In genomic region chr19:18291590-18292459, GRCh38 we compare ENCODE assay signal across 8 cellular contexts. TPM values are rescaled to one million over a fixed set of nuclear protein-coding genes. Genes with fewer than 3 reads are reported as not detected.
DNase-seq lines count a peak whose midpoint lies in the region; ATAC-seq, FAIRE-seq and TF ChIP-seq lines count a peak whose summit lies in the region.

No MANE protein-coding gene starts in this region.

- H3K4me3 ChIP-seq in DOHH2 (ENCODE audit: low read length) (peak overlapping the region; percentile 83), H7 (ENCODE audit: insufficient read depth, low read depth, low read length) (peak overlapping the region; percentile 79), H1 (ENCODE audit: extremely low read depth in 1 of 4, insufficient read depth in 2 of 4, low read depth in 3 of 4, low read length in 4 of 4) (peak overlapping the region; percentile 55 to 75 (median 66)), mesenchymal stem cell (ENCODE audit: insufficient read depth in 1 of 2, low read depth in 1 of 2, low read length in 2 of 2) (peak overlapping the region; percentile 66 to 79)

- peak overlapping the region; percentile 97 for H3K18ac ChIP-seq in H1 (ENCODE audit: extremely low read depth, low read length)
- H3K18ac ChIP-seq in mesenchymal stem cell (ENCODE audit: low read depth in 1 of 2, low read length in 2 of 2) = peak overlapping the region; percentile 81 to 98

- H2BK12ac ChIP-seq in H1 (ENCODE audit: low read depth, low read length) (peak overlapping the region; percentile 82), mesenchymal stem cell (ENCODE audit: low read length in 2 of 2) (peak overlapping the region; percentile 22 to 96)

- H3K56ac ChIP-seq in H1 (replicated peaks; ENCODE audit: insufficient read length, low read depth, low read length) = peak overlapping the region; percentile 84

- H2AK5ac ChIP-seq in H1 (ENCODE audit: low read depth, low read length) (no peak overlapping the region), mesenchymal stem cell (ENCODE audit: low read length, severe bottlenecking) (peak overlapping the region; percentile 89)

- H2BK15ac ChIP-seq in H1 (ENCODE audit: low read length) (peak overlapping the region; percentile 95), mesenchymal stem cell (ENCODE audit: low read depth, poor library complexity, severe bottlenecking) (peak overlapping the region; percentile 95)

- H3K9ac ChIP-seq in H1 (replicated peaks in 1 of 4; ENCODE audit: extremely low read depth in 1 of 4, low read depth in 3 of 4, low read length in 3 of 4) (peak overlapping the region in 3 of 4 experiments; percentile 56 to 65 (median 62); a peak in 6 of 7 replicates), mesenchymal stem cell (ENCODE audit: low read length) (peak overlapping the region; percentile 94)

- no peaks in the 10 kb centered on the region for H4K20me1 ChIP-seq in DOHH2 (ENCODE audit: control insufficient read depth, insufficient read depth, low read depth, low read length)
- H4K20me1 ChIP-seq in H1 (replicated peaks in 1 of 2; ENCODE audit: control insufficient read depth in 1 of 2, insufficient read depth in 2 of 2, low read length in 2 of 2) = peaks cover 0 to 8% of the 10 kb centered on the region in 2 experiments

- H3K27me3 ChIP-seq in DOHH2 (ENCODE audit: control insufficient read depth, low read length) (no peaks in the 10 kb centered on the region), H7 (ENCODE audit: control insufficient read depth, insufficient read depth, low read length) (no peaks in the 10 kb centered on the region), H1 (replicated peaks in 1 of 4; ENCODE audit: control insufficient read depth in 3 of 4, extremely low read depth in 1 of 4, insufficient read depth in 3 of 4, low read length in 3 of 4) (peaks cover 0 to 5% (median 0%) of the 10 kb centered on the region in 4 experiments; a peak in 2 of 7 replicates), mesenchymal stem cell (ENCODE audit: control insufficient read depth in 1 of 2, insufficient read depth in 1 of 2, low read length in 2 of 2) (no peaks in the 10 kb centered on the region)

- POLR2A ChIA-PET in H1 (lab: Charles Lee; ENCODE audit: partially characterized antibody) = interaction anchor here (0.9 to 6.2 kb wide), 21 partner anchors 9 to 140 kb away, joined by 3 to 237 read pairs (median 4); partner anchors contain the start of genes IQCN, JUND, LSM4 and SSBP4

- H4K8ac ChIP-seq in H1 (ENCODE audit: extremely low read depth, insufficient read depth, low read length) = peak overlapping the region; percentile 93
- peak overlapping the region; percentile 88 for H4K8ac ChIP-seq in mesenchymal stem cell (ENCODE audit: low read length)

- 1% methylated on average over 29 of the region's 75 CpGs; no CpG with 5 or more reads in 1 of the 2 experiments for WGBS in H1 (ENCODE audit: extremely low coverage in 1 of 2, insufficient coverage in 1 of 2, insufficient read length in 1 of 2, insufficient replicate concordance in 2 of 2, low coverage in 1 of 2, low lambda C conversion rate in 2 of 2, missing lambda C conversion rate in 1 of 2), 2 experiments
- WGBS in mesenchymal stem cell = under 1% methylated on average over 62 of the region's 75 CpGs

- no peaks in the 10 kb centered on the region for H3K9me3 ChIP-seq in DOHH2 (ENCODE audit: control insufficient read depth, insufficient read depth, low read length)
- no peaks in the 10 kb centered on the region for H3K9me3 ChIP-seq in H1 (ENCODE audit: insufficient read depth in 2 of 2, low read depth in 1 of 2, low read length in 1 of 2)
- H3K9me3 ChIP-seq in mesenchymal stem cell (ENCODE audit: control insufficient read depth, low read length) = no peaks in the 10 kb centered on the region

- H3F3A ChIP-seq in DOHH2 (ENCODE audit: control insufficient read depth, insufficient read depth) = peaks cover 24% of the 10 kb centered on the region

- H2AFZ ChIP-seq in H1 (ENCODE audit: low read length) = peak overlapping the region; percentile 3; the same call in 1 of the 2 replicates
- H2AFZ ChIP-seq in mesenchymal stem cell (ENCODE audit: low read depth, low read length) = no peak overlapping the region

- H3K79me1 ChIP-seq in H1 (ENCODE audit: low read depth, low read length) (no peaks in the 10 kb centered on the region), mesenchymal stem cell (replicated peaks; ENCODE audit: low read length, poor library complexity, severe bottlenecking) (no peaks in the 10 kb centered on the region)

- H4K91ac ChIP-seq in H1 (replicated peaks; ENCODE audit: insufficient read length, low read length) = peak overlapping the region; percentile 98
- H4K91ac ChIP-seq in mesenchymal stem cell (ENCODE audit: low read length) = peak overlapping the region; percentile 98

- H3K4me2 ChIP-seq in DOHH2 (ENCODE audit: low read length) (peak overlapping the region; percentile 98), H1 (ENCODE audit: insufficient read depth in 1 of 2, low read depth in 2 of 2, low read length in 2 of 2) (peak overlapping the region; percentile 75 to 84), mesenchymal stem cell (ENCODE audit: low read length, poor library complexity, severe bottlenecking) (peak overlapping the region; percentile 75)

- TF ChIP-seq CTCF in DOHH2 (IDR thresholded peaks at IDR 0.05; ENCODE audit: low read depth, low read length, poor library complexity, severe bottlenecking) = no peak
- TF ChIP-seq CTCF in H1 (IDR thresholded peaks at IDR 0.05; ENCODE audit: control extremely low read depth in 1 of 3, insufficient read depth in 1 of 3, low read depth in 1 of 3, low read length in 3 of 3) = no peak

- peak overlapping the region; percentile 92 for H4K5ac ChIP-seq in H1 (ENCODE audit: insufficient read length, low read depth, low read length)

- ATAC-seq in HG03159 (IDR thresholded peaks at IDR 0.05; ENCODE audit: unreplicated experiment) = no peak

- no peak overlapping the region for H3K23ac ChIP-seq in H1 (ENCODE audit: insufficient read length)
- peak overlapping the region in 1 of 2 experiments; percentile 2 for H3K23ac ChIP-seq in mesenchymal stem cell (ENCODE audit: low read length in 2 of 2)

- H3K9me2 ChIP-seq in DOHH2 (replicated peaks; ENCODE audit: control insufficient read depth, low read length) = no peaks in the 10 kb centered on the region

- peak overlapping the region; percentile 88 for H2BK120ac ChIP-seq in H1 (replicated peaks; ENCODE audit: low read depth, low read length)
- peak overlapping the region; percentile 94 for H2BK120ac ChIP-seq in mesenchymal stem cell (ENCODE audit: low read depth, low read length)

- H3K79me2 ChIP-seq in DOHH2 (ENCODE audit: control insufficient read depth, low read length) (no peaks in the 10 kb centered on the region), H1 (ENCODE audit: control insufficient read depth in 1 of 2, insufficient read depth in 2 of 2, low read length in 2 of 2) (no peaks in the 10 kb centered on the region)

- H3K27ac ChIP-seq in DOHH2 (ENCODE audit: low read depth, low read length) = peak overlapping the region; percentile 75
- peak overlapping the region; percentile 81 for H3K27ac ChIP-seq in H1 (ENCODE audit: low read depth, low read length)
- peak overlapping the region; percentile 94 for H3K27ac ChIP-seq in mesenchymal stem cell (ENCODE audit: low read length, poor library complexity, severe bottlenecking)

- H3K23me2 ChIP-seq in H1 (ENCODE audit: low read depth, low read length) = peaks cover 31% of the 10 kb centered on the region

- H3K36me3 ChIP-seq in DOHH2 (ENCODE audit: control insufficient read depth, low read length) (no peaks in the 10 kb centered on the region), H7 (replicated peaks; ENCODE audit: control insufficient read depth, insufficient read depth, low read length) (no peaks in the 10 kb centered on the region), H1 (ENCODE audit: control insufficient read depth in 2 of 4, insufficient read depth in 4 of 4, low read length in 3 of 4) (no peaks in the 10 kb centered on the region; a peak in 1 of 8 replicates), mesenchymal stem cell (ENCODE audit: control insufficient read depth in 1 of 2, insufficient read depth in 2 of 2, low read depth in 1 of 2, low read length in 2 of 2) (no peaks in the 10 kb centered on the region)

- CTCF ChIA-PET in H1 (lab: Charles Lee; ENCODE audit: partially characterized antibody) = interaction anchor here (1.0 to 3.5 kb wide), 7 partner anchors 10 to 119 kb away, joined by 3 to 52 read pairs (median 6); partner anchors contain the start of gene JUND

- no peak for TF ChIP-seq RAD21 in H1 (IDR thresholded peaks at IDR 0.05 in 1 of 2, conservative IDR thresholded peaks at IDR 0.05 in 1 of 2; ENCODE audit: low read depth in 2 of 2, low read length in 2 of 2)

- H3K4ac ChIP-seq in H1 (replicated peaks; ENCODE audit: insufficient read length, low read depth, low read length) (peak overlapping the region; percentile 85), mesenchymal stem cell (ENCODE audit: low read depth in 1 of 2, low read length in 2 of 2) (peak overlapping the region; percentile 27 to 45)

- no peak for TF ChIP-seq EP300 in H1 (IDR thresholded peaks at IDR 0.05; ENCODE audit: borderline replicate concordance in 1 of 2, low read depth in 2 of 2, low read length in 2 of 2)

- H3K14ac ChIP-seq in H1 (ENCODE audit: insufficient read length) (peak overlapping the region; percentile 50), mesenchymal stem cell (ENCODE audit: low read length in 2 of 2) (peak overlapping the region; percentile 19 to 86)

- H2BK20ac ChIP-seq in H1 (ENCODE audit: low read length) = peak overlapping the region; percentile 66; the same call in 1 of the 2 replicates

- FAIRE-seq in H1 (lab: Jason Lieb, UNC) = no peak

- H2BK5ac ChIP-seq in H1 (ENCODE audit: low read depth, low read length) (peak overlapping the region; percentile 97), mesenchymal stem cell (ENCODE audit: low read depth, low read length, poor library complexity, severe bottlenecking) (peak overlapping the region; percentile 97)

- DNase-seq in H7 = peak; percentile 91
- peak; percentile 88 for DNase-seq in NCI-H226
- peak; percentile 74 to 75 for DNase-seq in activated CD8-positive, alpha-beta memory T cell treated with anti-CD3 and anti-CD28 coated beads for 4 hours (ENCODE audit: low read depth in 2 of 2)
- peak in 1 of 2 experiments; percentile 88 for DNase-seq in H1 (ENCODE audit: low read depth in 1 of 2, low spot score in 2 of 2)
- DNase-seq in mesenchymal stem cell = peak; percentile 87
- peak; percentile 77 to 80 for DNase-seq in stimulated activated CD8-positive, alpha-beta memory T cell treated with anti-CD3 and anti-CD28 coated beads, Interleukin-15, amount 100 ng/mL, for 4 hours (ENCODE audit: low read depth in 2 of 2)

- TF ChIP-seq POLR2A in H1 (IDR thresholded peaks at IDR 0.05; ENCODE audit: control extremely low read depth in 1 of 2, low read depth in 2 of 2, low read length in 2 of 2) = no peak; a peak in 1 of 3 replicates

- H3K4me1 ChIP-seq in DOHH2 (ENCODE audit: control insufficient read depth, low read length) (peaks cover 56% of the 10 kb centered on the region), H1 (replicated peaks in 1 of 4; ENCODE audit: control insufficient read depth in 3 of 4, insufficient read depth in 4 of 4, low read length in 3 of 4) (peaks cover 4 to 35% (median 27%) of the 10 kb centered on the region in 4 experiments), mesenchymal stem cell (ENCODE audit: control insufficient read depth, insufficient read depth, low read depth, low read length) (peaks cover 45% of the 10 kb centered on the region)

RNA-seq across cellular contexts. Expression of gene JUND, which starts 10.4 kb away (rescaled TPM):
- total RNA-seq in H7 (2014; rRNA removed; shearing (Covaris generic)) = 173 and 181 TPM in 2 replicates
- total RNA-seq in H1 (2021; fragmentation: NEBNext Ultra II Directional; extraction: Animal tissue kit (Norgen Biotek cat#: 25700)) = 77.5 and 95.8 TPM in 2 replicates
- polyA plus RNA-seq in H1 (2011; rRNA removed) = 54.0 and 64.4 TPM in 2 replicates
- polyA plus RNA-seq in H1 (2011; cell fraction: cytosol; rRNA removed) = 88.8 TPM
- 97.7 TPM for polyA plus RNA-seq in H1 (2011; cell fraction: nucleus; rRNA removed)
- 15.6 to 62.2 TPM (median 61.4 TPM) in 4 replicates for polyA plus RNA-seq in H1 (2012, experiment 1 of 2)
- 20.8 TPM for polyA plus RNA-seq in H1 (2012, experiment 2 of 2)
- 45.5 TPM for polyA plus RNA-seq in H1 (2013, experiment 1 of 2)
- 50.7 TPM for polyA plus RNA-seq in H1 (2013, experiment 2 of 2)
- 21.2 and 23.0 TPM in 2 replicates for polyA minus RNA-seq in H1 (2011; rRNA and poly(A)+ RNA removed)
- 115 TPM for polyA minus RNA-seq in H1 (2011; cell fraction: cytosol; rRNA and poly(A)+ RNA removed)
- polyA minus RNA-seq in H1 (2011; cell fraction: nucleus; rRNA and poly(A)+ RNA removed) = 188 TPM
- 173 TPM for polyA plus RNA-seq in mesenchymal stem cell (2013, experiment 1 of 2)
- 178 TPM for polyA plus RNA-seq in mesenchymal stem cell (2013, experiment 2 of 2)

RNA-seq across cellular contexts. Expression of gene IQCN, which starts 17.6 kb away (rescaled TPM):
- 0.55 and 0.76 TPM in 2 replicates for total RNA-seq in H7 (2014; rRNA removed; shearing (Covaris generic))
- 0.31 and 1.0 TPM in 2 replicates for total RNA-seq in H1 (2021; fragmentation: NEBNext Ultra II Directional; extraction: Animal tissue kit (Norgen Biotek cat#: 25700))
- polyA plus RNA-seq in H1 (2011; rRNA removed) = 0.36 and 0.82 TPM in 2 replicates
- 0.45 TPM for polyA plus RNA-seq in H1 (2011; cell fraction: cytosol; rRNA removed)
- polyA plus RNA-seq in H1 (2011; cell fraction: nucleus; rRNA removed) = 4.0 TPM
- 0.22 to 0.46 TPM (median 0.31 TPM) in 4 replicates for polyA plus RNA-seq in H1 (2012, experiment 1 of 2)
- 0.18 TPM for polyA plus RNA-seq in H1 (2012, experiment 2 of 2)
- 0.12 TPM for polyA plus RNA-seq in H1 (2013, experiment 1 of 2)
- polyA plus RNA-seq in H1 (2013, experiment 2 of 2) = 0.15 TPM
- polyA minus RNA-seq in H1 (2011; rRNA and poly(A)+ RNA removed) = 0.98 and 1.9 TPM in 2 replicates
- polyA minus RNA-seq in H1 (2011; cell fraction: cytosol; rRNA and poly(A)+ RNA removed) = 0.51 TPM
- 3.5 TPM for polyA minus RNA-seq in H1 (2011; cell fraction: nucleus; rRNA and poly(A)+ RNA removed)
- polyA plus RNA-seq in mesenchymal stem cell (2013, experiment 1 of 2) = 0.30 TPM
- 0.33 TPM for polyA plus RNA-seq in mesenchymal stem cell (2013, experiment 2 of 2)

RNA-seq across cellular contexts. Expression of gene LSM4, which starts 31.1 kb away (rescaled TPM):
- total RNA-seq in H7 (2014; rRNA removed; shearing (Covaris generic)) = 787 and 838 TPM in 2 replicates
- 319 and 344 TPM in 2 replicates for total RNA-seq in H1 (2021; fragmentation: NEBNext Ultra II Directional; extraction: Animal tissue kit (Norgen Biotek cat#: 25700))
- polyA plus RNA-seq in H1 (2011; rRNA removed) = 302 and 380 TPM in 2 replicates
- polyA plus RNA-seq in H1 (2011; cell fraction: cytosol; rRNA removed) = 472 TPM
- polyA plus RNA-seq in H1 (2011; cell fraction: nucleus; rRNA removed) = 307 TPM
- polyA plus RNA-seq in H1 (2012, experiment 1 of 2) = 245 to 329 TPM (median 314 TPM) in 4 replicates
- polyA plus RNA-seq in H1 (2012, experiment 2 of 2) = 316 TPM
- polyA plus RNA-seq in H1 (2013, experiment 1 of 2) = 312 TPM
- 316 TPM for polyA plus RNA-seq in H1 (2013, experiment 2 of 2)
- polyA minus RNA-seq in H1 (2011; rRNA and poly(A)+ RNA removed) = 47.1 and 48.2 TPM in 2 replicates
- 90.1 TPM for polyA minus RNA-seq in H1 (2011; cell fraction: cytosol; rRNA and poly(A)+ RNA removed)
- polyA minus RNA-seq in H1 (2011; cell fraction: nucleus; rRNA and poly(A)+ RNA removed) = 101 TPM
- 97.6 TPM for polyA plus RNA-seq in mesenchymal stem cell (2013, experiment 1 of 2)
- 98.6 TPM for polyA plus RNA-seq in mesenchymal stem cell (2013, experiment 2 of 2)

RNA-seq across cellular contexts. Expression of gene PGPEP1, which starts 48.6 kb away (rescaled TPM):
- total RNA-seq in H7 (2014; rRNA removed; shearing (Covaris generic)) = 11.5 and 13.6 TPM in 2 replicates
- 33.2 and 33.4 TPM in 2 replicates for total RNA-seq in H1 (2021; fragmentation: NEBNext Ultra II Directional; extraction: Animal tissue kit (Norgen Biotek cat#: 25700))
- 16.6 and 17.0 TPM in 2 replicates for polyA plus RNA-seq in H1 (2011; rRNA removed)
- 19.4 TPM for polyA plus RNA-seq in H1 (2011; cell fraction: cytosol; rRNA removed)
- polyA plus RNA-seq in H1 (2011; cell fraction: nucleus; rRNA removed) = 29.1 TPM
- 21.0 to 25.1 TPM (median 23.6 TPM) in 4 replicates for polyA plus RNA-seq in H1 (2012, experiment 1 of 2)
- 19.1 TPM for polyA plus RNA-seq in H1 (2012, experiment 2 of 2)
- 41.9 TPM for polyA plus RNA-seq in H1 (2013, experiment 1 of 2)
- 41.8 TPM for polyA plus RNA-seq in H1 (2013, experiment 2 of 2)
- polyA minus RNA-seq in H1 (2011; rRNA and poly(A)+ RNA removed) = 58.5 and 73.6 TPM in 2 replicates
- 23.0 TPM for polyA minus RNA-seq in H1 (2011; cell fraction: cytosol; rRNA and poly(A)+ RNA removed)
- 27.0 TPM for polyA minus RNA-seq in H1 (2011; cell fraction: nucleus; rRNA and poly(A)+ RNA removed)
- 69.3 TPM for polyA plus RNA-seq in mesenchymal stem cell (2013, experiment 1 of 2)
- 64.4 TPM for polyA plus RNA-seq in mesenchymal stem cell (2013, experiment 2 of 2)
